ENCODE assay signal across 3 cellular contexts in genomic region chr19:10749435-10750384, GRCh38.
TF ChIP-seq lines count a peak whose summit lies in the region.

No MANE protein-coding gene starts in this region.

TF ChIP-seq in SK-N-SH, 30 proteins besides CTCF, POLR2A, EP300 and RAD21:
- no peak for TF ChIP-seq CHD2 (IDR thresholded peaks at IDR 0.05; ENCODE audit: low read length, partially characterized antibody)
- no peak for TF ChIP-seq FOXM1 (IDR thresholded peaks at IDR 0.05; ENCODE audit: low read depth)
- no peak for TF ChIP-seq MEF2A (IDR thresholded peaks at IDR 0.05; ENCODE audit: borderline replicate concordance, low read depth)
- no peak for TF ChIP-seq FOSL2 (IDR thresholded peaks at IDR 0.05; ENCODE audit: borderline replicate concordance, low read depth)
- TF ChIP-seq EZH2phosphoT487 (IDR thresholded peaks at IDR 0.05; ENCODE audit: borderline replicate concordance, low read depth), result no peak
- TF ChIP-seq ELF1 (IDR thresholded peaks at IDR 0.05), result no peak
- TF ChIP-seq RFX5 (IDR thresholded peaks at IDR 0.05; ENCODE audit: low read length), result no peak
- TF ChIP-seq RXRA (IDR thresholded peaks at IDR 0.05; ENCODE audit: borderline replicate concordance, low read depth), result no peak
- no peak for TF ChIP-seq USF2 (IDR thresholded peaks at IDR 0.05; ENCODE audit: borderline replicate concordance, low read depth, low read length)
- TF ChIP-seq NRF1 (IDR thresholded peaks at IDR 0.05; ENCODE audit: low read depth, low read length), result no peak
- TF ChIP-seq GABPA (IDR thresholded peaks at IDR 0.05; ENCODE audit: low read depth), result no peak
- TF ChIP-seq NFIC (IDR thresholded peaks at IDR 0.05; ENCODE audit: borderline replicate concordance), result no peak
- no peak for TF ChIP-seq RCOR1 (IDR thresholded peaks at IDR 0.05; ENCODE audit: low read length)

TF ChIP-seq in SK-N-SH treated with all-trans-retinoic acid at 6 μM for 48 hours, 23 proteins besides CTCF, POLR2A, EP300 and RAD21:
- TF ChIP-seq ZFP3 (CRISPR knock-in tag; IDR thresholded peaks at IDR 0.05) (no peak), ZC3H10 (CRISPR knock-in tag; IDR thresholded peaks at IDR 0.05) (no peak), CSDC2 (CRISPR knock-in tag; IDR thresholded peaks at IDR 0.05) (no peak), BACH2 (CRISPR knock-in tag; IDR thresholded peaks at IDR 0.05; ENCODE audit: borderline replicate concordance) (no peak), ZFP30 (CRISPR knock-in tag; IDR thresholded peaks at IDR 0.05) (no peak)

TF ChIP-seq in HepG2, 621 proteins besides CTCF, POLR2A, EP300 and RAD21 (continues in another document):
- TF ChIP-seq EED (CRISPR knock-in tag; IDR thresholded peaks at IDR 0.05) (no peak), SRSF4 (IDR thresholded peaks at IDR 0.05; ENCODE audit: low read depth, low read length, poor library complexity, severe bottlenecking) (no peak), ATRX (CRISPR knock-in tag; IDR thresholded peaks at IDR 0.05; ENCODE audit: borderline replicate concordance) (no peak), SRY (CRISPR knock-in tag; IDR thresholded peaks at IDR 0.05) (no peak), ZNF263 (CRISPR knock-in tag; IDR thresholded peaks at IDR 0.05) (no peak), SNRNP70 (IDR thresholded peaks at IDR 0.05; ENCODE audit: low read depth, low read length) (no peak), PRPF4 (IDR thresholded peaks at IDR 0.05; ENCODE audit: low read depth, low read length, poor library complexity, severe bottlenecking) (no peak), ZNF331 (CRISPR knock-in tag; IDR thresholded peaks at IDR 0.05) (no peak), ZNF567 (CRISPR knock-in tag; IDR thresholded peaks at IDR 0.05; ENCODE audit: borderline replicate concordance) (no peak), MBD4 (IDR thresholded peaks at IDR 0.05; ENCODE audit: borderline replicate concordance, low read length) (no peak), ZNF44 (CRISPR knock-in tag; IDR thresholded peaks at IDR 0.05) (no peak), KAT2B (IDR thresholded peaks at IDR 0.05; ENCODE audit: borderline replicate concordance, low read depth, low read length) (no peak), NR1H2 (CRISPR knock-in tag; IDR thresholded peaks at IDR 0.05; ENCODE audit: borderline replicate concordance, low read depth) (no peak), LCORL (IDR thresholded peaks at IDR 0.05) (no peak), LCORL (CRISPR knock-in tag; IDR thresholded peaks at IDR 0.05) (no peak), KDM5A (IDR thresholded peaks at IDR 0.05; ENCODE audit: borderline replicate concordance, low read length) (no peak), NR2C2 (CRISPR knock-in tag; IDR thresholded peaks at IDR 0.05; ENCODE audit: borderline replicate concordance) (no peak), ZFX (CRISPR knock-in tag; IDR thresholded peaks at IDR 0.05; ENCODE audit: low read depth) (no peak; the same call in none of the 2 replicates), ZNF607 (CRISPR knock-in tag; IDR thresholded peaks at IDR 0.05; ENCODE audit: borderline replicate concordance) (no peak; the same call in 1 of the 2 replicates), CSRNP1 (CRISPR knock-in tag; IDR thresholded peaks at IDR 0.05) (no peak), ZNF264 (CRISPR knock-in tag; IDR thresholded peaks at IDR 0.05) (no peak), RFX5 (IDR thresholded peaks at IDR 0.05; ENCODE audit: low read depth, low read length) (no peak), TCF7L2 (IDR thresholded peaks at IDR 0.05; ENCODE audit: low read depth, low read length) (no peak), SSRP1 (CRISPR knock-in tag; IDR thresholded peaks at IDR 0.05) (no peak), HNF4G (IDR thresholded peaks at IDR 0.05; ENCODE audit: borderline replicate concordance, low read depth, low read length) (peak; percentile 57), HNF4G (CRISPR knock-in tag; IDR thresholded peaks at IDR 0.05; ENCODE audit: borderline replicate concordance, low read depth) (peak; percentile 18; the same call in 1 of the 2 replicates), POLR2AphosphoS5 (IDR thresholded peaks at IDR 0.05; ENCODE audit: low read depth, low read length) (no peak), HNRNPUL1 (IDR thresholded peaks at IDR 0.05; ENCODE audit: low read depth, low read length) (no peak), ZNF562 (CRISPR knock-in tag; IDR thresholded peaks at IDR 0.05; ENCODE audit: borderline replicate concordance) (no peak), ZNF788 (CRISPR knock-in tag; IDR thresholded peaks at IDR 0.05; ENCODE audit: borderline replicate concordance) (peak; percentile 5; the same call in 1 of the 2 replicates), ZFP90 (CRISPR knock-in tag; IDR thresholded peaks at IDR 0.05; ENCODE audit: borderline replicate concordance) (no peak), FOSL2 (CRISPR knock-in tag; IDR thresholded peaks at IDR 0.05) (no peak), ZNF224 (CRISPR knock-in tag; IDR thresholded peaks at IDR 0.05) (no peak), AGO2 (optimal IDR thresholded peaks at IDR 0.05; ENCODE audit: low read depth, low read length) (no peak), ZNF225 (CRISPR knock-in tag; IDR thresholded peaks at IDR 0.05) (no peak), SP1 (IDR thresholded peaks at IDR 0.05) (no peak), SP1 (CRISPR knock-in tag; IDR thresholded peaks at IDR 0.05) (0 out of 2 replicates have a peak, but pooled peaks have one; percentile 24), AGO1 (IDR thresholded peaks at IDR 0.05; ENCODE audit: low read depth, low read length, poor library complexity, severe bottlenecking) (no peak), ZMAT3 (CRISPR knock-in tag; conservative IDR thresholded peaks at IDR 0.05) (no peak), FLYWCH1 (CRISPR knock-in tag; IDR thresholded peaks at IDR 0.05) (no peak), ZNF550 (CRISPR knock-in tag; IDR thresholded peaks at IDR 0.05; ENCODE audit: borderline replicate concordance) (no peak), PITX1 (CRISPR knock-in tag; IDR thresholded peaks at IDR 0.05) (no peak), ZNF644 (CRISPR knock-in tag; IDR thresholded peaks at IDR 0.05; ENCODE audit: low read depth) (no peak), TBX2 (CRISPR knock-in tag; IDR thresholded peaks at IDR 0.05; ENCODE audit: borderline replicate concordance) (peak; percentile 38; the same call in 1 of the 2 replicates), ARNTL (CRISPR knock-in tag; IDR thresholded peaks at IDR 0.05) (peak; percentile 29; the same call in 1 of the 2 replicates), NFATC3 (CRISPR knock-in tag; IDR thresholded peaks at IDR 0.05) (no peak), SUZ12 (IDR thresholded peaks at IDR 0.05; ENCODE audit: low read depth, low read length) (no peak), ZNF674 (CRISPR knock-in tag; IDR thresholded peaks at IDR 0.05; ENCODE audit: low read depth) (no peak), RFX1 (IDR thresholded peaks at IDR 0.05) (no peak), PHB2 (IDR thresholded peaks at IDR 0.05; ENCODE audit: partially characterized antibody) (no peak), SNAPC4 (CRISPR knock-in tag; IDR thresholded peaks at IDR 0.05) (0 out of 2 replicates have a peak, but pooled peaks have one; percentile 42), SPEN (CRISPR knock-in tag; IDR thresholded peaks at IDR 0.05; ENCODE audit: low read depth) (no peak), ZEB1 (IDR thresholded peaks at IDR 0.05; ENCODE audit: insufficient replicate concordance, low read depth) (peak; percentile 25)
- TF ChIP-seq, protein P1, sequence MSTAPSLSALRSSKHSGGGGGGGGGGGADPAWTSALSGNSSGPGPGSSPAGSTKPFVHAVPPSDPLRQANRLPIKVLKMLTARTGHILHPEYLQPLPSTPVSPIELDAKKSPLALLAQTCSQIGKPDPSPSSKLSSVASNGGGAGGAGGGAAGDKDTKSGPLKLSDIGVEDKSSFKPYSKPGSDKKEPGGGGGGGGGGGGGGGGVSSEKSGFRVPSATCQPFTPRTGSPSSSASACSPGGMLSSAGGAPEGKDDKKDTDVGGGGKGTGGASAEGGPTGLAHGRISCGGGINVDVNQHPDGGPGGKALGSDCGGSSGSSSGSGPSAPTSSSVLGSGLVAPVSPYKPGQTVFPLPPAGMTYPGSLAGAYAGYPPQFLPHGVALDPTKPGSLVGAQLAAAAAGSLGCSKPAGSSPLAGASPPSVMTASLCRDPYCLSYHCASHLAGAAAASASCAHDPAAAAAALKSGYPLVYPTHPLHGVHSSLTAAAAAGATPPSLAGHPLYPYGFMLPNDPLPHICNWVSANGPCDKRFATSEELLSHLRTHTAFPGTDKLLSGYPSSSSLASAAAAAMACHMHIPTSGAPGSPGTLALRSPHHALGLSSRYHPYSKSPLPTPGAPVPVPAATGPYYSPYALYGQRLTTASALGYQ (CRISPR knock-in tag; IDR thresholded peaks at IDR 0.05), result no peak
- TF ChIP-seq, protein P2, sequence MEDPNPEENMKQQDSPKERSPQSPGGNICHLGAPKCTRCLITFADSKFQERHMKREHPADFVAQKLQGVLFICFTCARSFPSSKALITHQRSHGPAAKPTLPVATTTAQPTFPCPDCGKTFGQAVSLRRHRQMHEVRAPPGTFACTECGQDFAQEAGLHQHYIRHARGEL (CRISPR knock-in tag; IDR thresholded peaks at IDR 0.05), result no peak; the same call in 1 of the 2 replicates
- TF ChIP-seq, protein P3, sequence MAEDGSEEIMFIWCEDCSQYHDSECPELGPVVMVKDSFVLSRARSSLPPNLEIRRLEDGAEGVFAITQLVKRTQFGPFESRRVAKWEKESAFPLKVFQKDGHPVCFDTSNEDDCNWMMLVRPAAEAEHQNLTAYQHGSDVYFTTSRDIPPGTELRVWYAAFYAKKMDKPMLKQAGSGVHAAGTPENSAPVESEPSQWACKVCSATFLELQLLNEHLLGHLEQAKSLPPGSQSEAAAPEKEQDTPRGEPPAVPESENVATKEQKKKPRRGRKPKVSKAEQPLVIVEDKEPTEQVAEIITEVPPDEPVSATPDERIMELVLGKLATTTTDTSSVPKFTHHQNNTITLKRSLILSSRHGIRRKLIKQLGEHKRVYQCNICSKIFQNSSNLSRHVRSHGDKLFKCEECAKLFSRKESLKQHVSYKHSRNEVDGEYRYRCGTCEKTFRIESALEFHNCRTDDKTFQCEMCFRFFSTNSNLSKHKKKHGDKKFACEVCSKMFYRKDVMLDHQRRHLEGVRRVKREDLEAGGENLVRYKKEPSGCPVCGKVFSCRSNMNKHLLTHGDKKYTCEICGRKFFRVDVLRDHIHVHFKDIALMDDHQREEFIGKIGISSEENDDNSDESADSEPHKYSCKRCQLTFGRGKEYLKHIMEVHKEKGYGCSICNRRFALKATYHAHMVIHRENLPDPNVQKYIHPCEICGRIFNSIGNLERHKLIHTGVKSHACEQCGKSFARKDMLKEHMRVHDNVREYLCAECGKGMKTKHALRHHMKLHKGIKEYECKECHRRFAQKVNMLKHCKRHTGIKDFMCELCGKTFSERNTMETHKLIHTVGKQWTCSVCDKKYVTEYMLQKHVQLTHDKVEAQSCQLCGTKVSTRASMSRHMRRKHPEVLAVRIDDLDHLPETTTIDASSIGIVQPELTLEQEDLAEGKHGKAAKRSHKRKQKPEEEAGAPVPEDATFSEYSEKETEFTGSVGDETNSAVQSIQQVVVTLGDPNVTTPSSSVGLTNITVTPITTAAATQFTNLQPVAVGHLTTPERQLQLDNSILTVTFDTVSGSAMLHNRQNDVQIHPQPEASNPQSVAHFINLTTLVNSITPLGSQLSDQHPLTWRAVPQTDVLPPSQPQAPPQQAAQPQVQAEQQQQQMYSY (CRISPR knock-in tag; IDR thresholded peaks at IDR 0.05), result no peak
